ENCODE assay signal across 11 cellular contexts in genomic region chr17:7552621-7553051, GRCh38. TPM values are rescaled to one million over a fixed set of nuclear protein-coding genes. Genes with fewer than 3 reads are reported as not detected.
DNase-seq lines count a peak whose midpoint lies in the region; ATAC-seq and TF ChIP-seq lines count a peak whose summit lies in the region.
"Had no signal": no experiment of that assay in that cellular context is flagged by ENCODE, and none has a peak within 500 bp of the region (broad histone marks: within the 10 kb centered on the region; RNA-seq: fewer than 3 reads in every experiment).

No MANE protein-coding gene starts in this region.

- peak overlapping the region in 3 of 4 donors; percentile 63 to 73 (median 69) for H3K27ac ChIP-seq in upper lobe of left lung
- H3K27ac ChIP-seq: suprapubic skin had no signal

- no peaks in the 10 kb centered on the region for H3K27me3 ChIP-seq in upper lobe of left lung
- H3K27me3 ChIP-seq: suprapubic skin had no signal

- no peaks in the 10 kb centered on the region for H3K36me3 Mint-ChIP-seq in activated naive CD4-positive, alpha-beta T cell treated with anti-CD3 and anti-CD28 coated beads, Interleukin-2, amount 50 U/mL, for 24 hours

- H3K4me3 Mint-ChIP-seq in activated naive CD4-positive, alpha-beta T cell treated with anti-CD3 and anti-CD28 coated beads, Interleukin-2, amount 50 U/mL, for 24 hours = peak overlapping the region; percentile 43

- H3K27me3 Mint-ChIP-seq in activated naive CD4-positive, alpha-beta T cell treated with anti-CD3 and anti-CD28 coated beads, Interleukin-2, amount 50 U/mL, for 24 hours = no peaks in the 10 kb centered on the region

- no peak for TF ChIP-seq EP300 in upper lobe of left lung (IDR thresholded peaks at IDR 0.05)

- peak in 1 of 4 donors; percentile 59 for TF ChIP-seq POLR2A in upper lobe of left lung (IDR thresholded peaks at IDR 0.05)

- no peaks in the 10 kb centered on the region for H3K9me3 ChIP-seq in upper lobe of left lung
- H3K9me3 ChIP-seq: suprapubic skin had no signal

- peak; percentile 13 for ATAC-seq in left ventricle myocardium superior
- peak; percentile 69 for ATAC-seq in HG03460 (IDR thresholded peaks at IDR 0.05; ENCODE audit: unreplicated experiment)
- peak in 1 of 2 donors; percentile 56 for ATAC-seq in upper lobe of left lung (ENCODE audit: low FRiP score in 2 of 2)

- peaks cover 26 to 45% (median 31%) of the 10 kb centered on the region in 4 donors for H3K4me1 ChIP-seq in upper lobe of left lung

- intact Hi-C loops in left ventricle myocardium superior (cut with micrococcal nuclease) (no loop called here), cardiac septum (cut with DNase I) (no loop called here)

- 55 to 70% methylated on average over 6 of the region's 6 CpGs for WGBS in upper lobe of left lung, 2 donors

- H3K9me3 Mint-ChIP-seq in activated naive CD4-positive, alpha-beta T cell treated with anti-CD3 and anti-CD28 coated beads, Interleukin-2, amount 50 U/mL, for 24 hours = no peaks in the 10 kb centered on the region

- no peak for TF ChIP-seq CTCF in upper lobe of left lung (IDR thresholded peaks at IDR 0.05)

- H3K27ac Mint-ChIP-seq in activated naive CD4-positive, alpha-beta T cell treated with anti-CD3 and anti-CD28 coated beads, Interleukin-2, amount 50 U/mL, for 24 hours = peak overlapping the region; percentile 80

- H3K4me1 Mint-ChIP-seq in activated naive CD4-positive, alpha-beta T cell treated with anti-CD3 and anti-CD28 coated beads, Interleukin-2, amount 50 U/mL, for 24 hours = peaks cover 76% of the 10 kb centered on the region

- DNase-seq in left ventricle myocardium superior (no peak), cardiac septum (ENCODE audit: low spot score) (no peak), upper lobe of left lung (peak in 1 of 2 donors; percentile 40), D341Med (ENCODE audit: low spot score) (no peak), islet precursor cell (no peak), DMS53 (lab: John Stamatoyannopoulos, UW) (no peak)
- DNase-seq: effector CD4-positive, alpha-beta T cell; T1000 had no signal

- H3K4me3 ChIP-seq in upper lobe of left lung = no peak overlapping the region
- H3K4me3 ChIP-seq: suprapubic skin had no signal

- H3K36me3 ChIP-seq in upper lobe of left lung = peaks cover 0 to 4% (median 0%) of the 10 kb centered on the region in 4 donors

RNA-seq across cellular contexts. Expression of gene TNFSF12, which starts 3.8 kb away (rescaled TPM):
- total RNA-seq in left ventricle myocardium superior (36.9 TPM), cardiac septum (33.9 TPM), upper lobe of left lung (100 to 1,000 TPM in 1 of 6 donors, 10 to 100 TPM in 5; 32.3 to 158 (median 73.2) TPM)

RNA-seq across cellular contexts. Expression of gene TNFSF13, which starts 5.9 kb away (rescaled TPM):
- total RNA-seq in left ventricle myocardium superior = 8.5 TPM
- 4.9 TPM for total RNA-seq in cardiac septum
- total RNA-seq in upper lobe of left lung = 100 to 1,000 TPM in 4 of 6 donors, 10 to 100 TPM in 2; 74.2 to 226 (median 129) TPM

RNA-seq across cellular contexts. Expression of gene SENP3, which starts 9.1 kb away (rescaled TPM):
- total RNA-seq in left ventricle myocardium superior (32.8 TPM), cardiac septum (33.8 TPM), upper lobe of left lung (100 to 1,000 TPM in 1 of 6 donors, 10 to 100 TPM in 5; 54.2 to 108 (median 57.5) TPM)

RNA-seq across cellular contexts. Expression of gene CD68, which starts 26.8 kb away (rescaled TPM):
- total RNA-seq in left ventricle myocardium superior = 26.6 TPM
- total RNA-seq in cardiac septum = 11.4 TPM
- 100 to 1,000 TPM in 5 of 6 donors, 10 to 100 TPM in 1; 76.5 to 500 (median 260) TPM for total RNA-seq in upper lobe of left lung

RNA-seq across cellular contexts. Expression of gene MPDU1, which starts 31.0 kb away (rescaled TPM):
- 28.0 TPM for total RNA-seq in left ventricle myocardium superior
- 22.4 TPM for total RNA-seq in cardiac septum
- total RNA-seq in upper lobe of left lung = 100 to 1,000 TPM in 1 of 6 donors, 10 to 100 TPM in 5; 50.6 to 121 (median 56.2) TPM
